ENCODE assay signal across 28 cellular contexts in the genomic region with DNA sequence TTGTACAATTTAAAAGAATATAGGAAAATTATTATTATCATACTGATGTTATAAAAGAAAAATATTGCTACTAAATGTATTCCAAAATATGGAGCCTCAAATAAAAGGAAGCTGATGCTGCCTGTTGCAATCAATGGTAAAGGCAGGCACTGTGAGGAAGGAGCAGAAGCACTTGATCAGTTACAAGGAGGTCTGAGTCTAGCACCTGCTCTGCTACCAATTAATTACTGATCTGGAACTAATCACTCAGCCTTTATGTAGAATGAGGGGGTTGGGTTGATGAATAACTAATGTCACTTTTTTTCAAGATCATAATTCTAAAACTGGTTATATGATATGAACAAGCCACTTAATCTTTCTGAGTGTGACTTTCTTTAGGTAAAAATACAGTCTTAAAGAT. TPM values are rescaled to one million over a fixed set of nuclear protein-coding genes. Genes with fewer than 3 reads are reported as not detected.
DNase-seq lines count a peak whose midpoint lies in the region; ATAC-seq and TF ChIP-seq lines count a peak whose summit lies in the region.
"Had no signal": no experiment of that assay in that cellular context is flagged by ENCODE, and none has a peak within 500 bp of the region (broad histone marks: within the 10 kb centered on the region; RNA-seq: fewer than 3 reads in every experiment).

No MANE protein-coding gene starts in this region.

- intact Hi-C loops in left colon (cut with DNase I, micrococcal nuclease), result no loop called here
- intact Hi-C loops in esophagus muscularis mucosa (cut with DNase I), result no loop called here

- no peak for DNase-seq in left colon
- DNase-seq in NCI-H2196 treated with DMSO at 0.1 percent for 48 hours (lab: John Stamatoyannopoulos, UW; ENCODE audit: unreplicated experiment), result no peak
- no peak for DNase-seq in hepatic stellate cell (ENCODE audit: low spot score)
- no peak for DNase-seq in esophagus muscularis mucosa (ENCODE audit: extremely low spot score)
- DNase-seq: activated CD4-positive, alpha-beta T cell treated with anti-CD3 and anti-CD28 coated beads for 4 hours; activated CD8-positive, alpha-beta memory T cell treated with anti-CD3 and anti-CD28 coated beads, Interleukin-2, amount 10 ng/mL, durations not matched to agents 7 days and 5 days; activated naive CD4-positive, alpha-beta T cell treated with Interleukin-2 at 50 U/mL for 16 hours; activated T-cell treated with anti-CD3 and anti-CD28 coated beads, Interleukin-2, amount 50 U/mL, for 72 hours; amniotic stem cell; CD8-positive, alpha-beta T cell; HFFc6; hypothalamus; left ventricle myocardium inferior; naive B cell; NCI-H1694; NCI-H526 treated with DMSO at 0.1 percent for 48 hours; nucleus accumbens; SJCRH30; stimulated activated CD4-positive, alpha-beta T cell treated with anti-CD3 and anti-CD28 coated beads, Interleukin-1b, Interleukin-23, amount 100 ng/mL, for 48 hours; trophoblast cell had no signal

- no peak overlapping the region for H3K27ac ChIP-seq in esophagus muscularis mucosa (replicated peaks in 1 of 4)
- H3K27ac ChIP-seq: KMS-11, left ventricle myocardium inferior, SJCRH30, skin epidermis had no signal

- no peak for TF ChIP-seq CTCF in esophagus muscularis mucosa (IDR thresholded peaks at IDR 0.05)

- no peak overlapping the region for H3K4me3 ChIP-seq in esophagus muscularis mucosa
- H3K4me3 ChIP-seq: left ventricle myocardium inferior, SJCRH30, skin epidermis had no signal

- no peak for TF ChIP-seq POLR2A in esophagus muscularis mucosa (IDR thresholded peaks at IDR 0.05; ENCODE audit: low read depth)

- no peaks in the 10 kb centered on the region for H3K36me3 ChIP-seq in esophagus muscularis mucosa
- H3K36me3 ChIP-seq: left ventricle myocardium inferior, SJCRH30 had no signal

- peak; percentile 74 for ATAC-seq in GM18870 (IDR thresholded peaks at IDR 0.05; ENCODE audit: unreplicated experiment)
- ATAC-seq in HG02938 (IDR thresholded peaks at IDR 0.05; ENCODE audit: unreplicated experiment), result peak; percentile 79
- peak; percentile 47 for ATAC-seq in HG03432 (IDR thresholded peaks at IDR 0.05; ENCODE audit: unreplicated experiment)
- peak; percentile 25 for ATAC-seq in left colon
- ATAC-seq: activated CD8-positive, alpha-beta memory T cell treated with anti-CD3 and anti-CD28 coated beads, Interleukin-2, amount 10 ng/mL, durations not matched to agents 7 days and 5 days; activated T-cell treated with anti-CD3 and anti-CD28 coated beads, Interleukin-2, amount 50 U/mL, for 72 hours; CD8-positive, alpha-beta T cell; esophagus mucosa had no signal

- H3K4me1 ChIP-seq in esophagus muscularis mucosa, result no peaks in the 10 kb centered on the region
- H3K4me1 ChIP-seq: left ventricle myocardium inferior, SJCRH30 had no signal

- no peaks in the 10 kb centered on the region for H3K9me3 ChIP-seq in esophagus muscularis mucosa
- H3K9me3 ChIP-seq: left ventricle myocardium inferior, SJCRH30 had no signal

- no peaks in the 10 kb centered on the region for H3K27me3 ChIP-seq in esophagus muscularis mucosa
- H3K27me3 ChIP-seq: SJCRH30 had no signal

- no peak for TF ChIP-seq EP300 in esophagus muscularis mucosa (IDR thresholded peaks at IDR 0.05)

RNA-seq across cellular contexts. Expression of a gene that starts 5.5 kb away (rescaled TPM):
- total RNA-seq in left colon, result 10 to 100 TPM; 11.7 to 15.6 TPM
- total RNA-seq in esophagus muscularis mucosa, result not detected
- total RNA-seq: activated CD8-positive, alpha-beta memory T cell treated with anti-CD3 and anti-CD28 coated beads, Interleukin-2, amount 10 ng/mL, durations not matched to agents 7 days and 5 days; activated T-cell treated with anti-CD3 and anti-CD28 coated beads, Interleukin-2, amount 50 U/mL, for 72 hours; esophagus mucosa; frontal cortex; HFFc6; HT1080; left ventricle myocardium inferior; SJCRH30 had no signal

Comparison
In these comparisons a context has a peak if more than half of its experiments do, and no peak if none do; other contexts are left out.
1. ATAC-seq: peak in every context shown above with its lines; median percentile 79 in HG02938; 74 in GM18870; 47 in HG03432; 25 in left colon.
2. RNA of a gene that starts 5.5 kb away (total RNA-seq): 11.7 to 15.6 TPM in left colon; not detected in esophagus muscularis mucosa; every median in the first group is over 10 times any median in the second.